ENCODE assay signal across 25 cellular contexts in the genomic region with DNA sequence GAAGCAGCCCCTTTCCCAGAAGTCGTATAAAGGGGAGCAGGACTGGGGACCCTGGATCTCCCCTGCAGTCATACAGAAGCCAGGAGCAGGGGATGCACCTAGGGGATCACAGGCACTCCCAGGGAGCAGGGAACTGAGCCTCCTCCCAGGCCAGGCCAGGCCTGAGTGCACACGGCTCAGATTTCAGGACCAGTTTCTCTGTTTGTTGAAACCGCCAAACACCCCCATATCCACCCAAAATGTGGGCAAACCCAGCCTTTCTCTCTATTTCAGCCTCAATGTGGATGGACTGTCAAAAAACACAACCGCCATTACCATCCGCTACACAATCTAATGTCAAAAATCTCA. TPM values are rescaled to one million over a fixed set of nuclear protein-coding genes. Genes with fewer than 3 reads are reported as not detected.
A peak's percentile ranks its signal among the peaks of the same experiment; 100 is the strongest.
DNase-seq lines count a peak whose midpoint lies in the region; ATAC-seq and TF ChIP-seq lines count a peak whose summit lies in the region.
"Had no signal": no experiment of that assay in that cellular context is flagged by ENCODE, and none has a peak within 500 bp of the region (broad histone marks: within the 10 kb centered on the region; RNA-seq: fewer than 3 reads in every experiment).

No MANE protein-coding gene starts in this region.

- ATAC-seq in GM23338: peak; percentile 53
- ATAC-seq in lower lobe of right lung: no peak
- ATAC-seq in GM21423 (IDR thresholded peaks at IDR 0.05; ENCODE audit: unreplicated experiment): no peak
- ATAC-seq: activated CD8-positive, alpha-beta T cell treated with anti-CD3 and anti-CD28 coated beads, Interleukin-2, amount 10 ng/mL, durations not matched to agents 7 days and 5 days; naive thymus-derived CD4-positive, alpha-beta T cell had no signal

- peaks cover 5% of the 10 kb centered on the region; the same call in 1 of the 2 replicates for H3K79me2 ChIP-seq in GM23338 (replicated peaks; ENCODE audit: insufficient read depth)

- H3K9me3 ChIP-seq in lower lobe of right lung (no peaks in the 10 kb centered on the region), sigmoid colon (no peaks in the 10 kb centered on the region)
- H3K9me3 ChIP-seq: MG63, SJSA1, spleen had no signal

- no peaks in the 10 kb centered on the region for H4K20me1 ChIP-seq in GM23338 (replicated peaks; ENCODE audit: insufficient read depth)

- no peaks in the 10 kb centered on the region for H3K36me3 ChIP-seq in GM23338 (ENCODE audit: insufficient read depth)
- no peaks in the 10 kb centered on the region for H3K36me3 ChIP-seq in lower lobe of right lung
- H3K36me3 ChIP-seq in sigmoid colon: no peaks in the 10 kb centered on the region
- H3K36me3 ChIP-seq: brain microvascular endothelial cell, MG63, spleen had no signal

- H2AFZ ChIP-seq in GM23338: peak overlapping the region; percentile 39; the same call in 1 of the 2 replicates

- H3K27ac ChIP-seq in GM23338 (ENCODE audit: low read depth) (peak overlapping the region; percentile 50; the same call in 1 of the 2 replicates), lower lobe of right lung (peak overlapping the region; percentile 13), sigmoid colon (peak overlapping the region; percentile 49 to 93 (median 78))
- H3K27ac ChIP-seq: brain microvascular endothelial cell, HL-60, SJSA1, spleen had no signal

- H3K4me1 Mint-ChIP-seq in GM23338: peaks cover 54% of the 10 kb centered on the region
- peaks cover 73% of the 10 kb centered on the region for H3K4me1 Mint-ChIP-seq in brain
- no peaks in the 10 kb centered on the region for H3K4me1 Mint-ChIP-seq in activated T-helper 1 cell treated with anti-CD3 and anti-CD28 coated beads, Interleukin-12 subunit alpha, Interleukin-12 subunit beta, Interleukin-2, Interleukin-4 antibody, amounts not matched to agents 30 ng/mL and 10 ng/mL and 1 ng/mL, durations not matched to agents 14 hours and 24 hours and 36 hours (ENCODE audit: low read depth)
- H3K4me1 Mint-ChIP-seq: naive thymus-derived CD4-positive, alpha-beta T cell had no signal

- 0 out of 2 replicates have a peak overlapping the region, but pooled peaks have one; percentile 15 for H3K27ac Mint-ChIP-seq in GM23338
- H3K27ac Mint-ChIP-seq in brain: peak overlapping the region; percentile 59 to 92 (median 86)
- no peak overlapping the region for H3K27ac Mint-ChIP-seq in activated T-helper 1 cell treated with anti-CD3 and anti-CD28 coated beads, Interleukin-12 subunit alpha, Interleukin-12 subunit beta, Interleukin-2, Interleukin-4 antibody, amounts not matched to agents 30 ng/mL and 10 ng/mL and 1 ng/mL, durations not matched to agents 14 hours and 24 hours and 36 hours
- H3K27ac Mint-ChIP-seq: activated CD8-positive, alpha-beta T cell treated with anti-CD3 and anti-CD28 coated beads, Interleukin-2, amount 10 ng/mL, durations not matched to agents 7 days and 5 days; activated T-cell treated with anti-CD3 and anti-CD28 coated beads, Interleukin-2, amount 50 U/mL, for 24 hours; CD14-positive monocyte; naive thymus-derived CD4-positive, alpha-beta T cell had no signal

- H3K9me2 ChIP-seq in GM23338 (ENCODE audit: insufficient read depth): no peaks in the 10 kb centered on the region

- no peak for TF ChIP-seq POLR2A in sigmoid colon (IDR thresholded peaks at IDR 0.05)

- H3K4me1 ChIP-seq in GM23338 (ENCODE audit: insufficient read depth) (peaks cover 48% of the 10 kb centered on the region), lower lobe of right lung (peaks cover 13% of the 10 kb centered on the region), sigmoid colon (peaks cover 0 to 28% (median 6%) of the 10 kb centered on the region in 4 donors)

- DNase-seq in GM23338 (ENCODE audit: low spot score) (no peak), lower lobe of right lung (no peak), sigmoid colon (no peak), COR-L47 (lab: John Stamatoyannopoulos, UW) (no peak), NCI-H446 (lab: John Stamatoyannopoulos, UW) (no peak)
- no peak for DNase-seq in activated T-helper 1 cell treated with anti-CD3 and anti-CD28 coated beads, Interleukin-12 subunit alpha, Interleukin-12 subunit beta, Interleukin-2, Interleukin-4 antibody, amounts not matched to agents 30 ng/mL and 10 ng/mL and 1 ng/mL, durations not matched to agents 14 hours and 24 hours and 36 hours (ENCODE audit: low spot score)
- DNase-seq: activated CD8-positive, alpha-beta T cell treated with anti-CD3 and anti-CD28 coated beads, Interleukin-2, amount 10 ng/mL, durations not matched to agents 7 days and 5 days; activated naive CD4-positive, alpha-beta T cell treated with anti-CD3 and anti-CD28 coated beads, Interleukin-2, amount 50 U/mL, for 16 hours; activated T-cell treated with anti-CD3 and anti-CD28 coated beads, Interleukin-2, amount 50 U/mL, for 24 hours; brain microvascular endothelial cell; dermis blood vessel endothelial cell; DMS 273 treated with DMSO at 0.1 percent for 48 hours; GF-D8; MG63; naive thymus-derived CD4-positive, alpha-beta T cell; NCI-H748 treated with DMSO at 0.1 percent for 48 hours; OCI-M1; spleen; stimulated activated CD4-positive, alpha-beta T cell treated with anti-CD3 and anti-CD28 coated beads, Interleukin-4, amount 100 ng/mL, for 4 hours had no signal

- no peak for TF ChIP-seq EP300 in sigmoid colon (IDR thresholded peaks at IDR 0.05)

- 90% methylated on average over 5 of the region's 5 CpGs for WGBS in sigmoid colon, 2 donors

- H3K4me3 Mint-ChIP-seq in GM23338: no peak overlapping the region
- H3K4me3 Mint-ChIP-seq in brain: peak overlapping the region; percentile 8 to 69 (median 66)
- no peak overlapping the region for H3K4me3 Mint-ChIP-seq in activated T-helper 1 cell treated with anti-CD3 and anti-CD28 coated beads, Interleukin-12 subunit alpha, Interleukin-12 subunit beta, Interleukin-2, Interleukin-4 antibody, amounts not matched to agents 30 ng/mL and 10 ng/mL and 1 ng/mL, durations not matched to agents 14 hours and 24 hours and 36 hours
- H3K4me3 Mint-ChIP-seq: activated CD8-positive, alpha-beta T cell treated with anti-CD3 and anti-CD28 coated beads, Interleukin-2, amount 10 ng/mL, durations not matched to agents 7 days and 5 days; activated T-cell treated with anti-CD3 and anti-CD28 coated beads, Interleukin-2, amount 50 U/mL, for 24 hours; naive thymus-derived CD4-positive, alpha-beta T cell had no signal

- TF ChIP-seq CTCF in GM23338 (conservative IDR thresholded peaks at IDR 0.05; ENCODE audit: low read depth in 2 of 2) (no peak), brain (conservative IDR thresholded peaks at IDR 0.05) (no peak), lower lobe of right lung (IDR thresholded peaks at IDR 0.05) (no peak), sigmoid colon (IDR thresholded peaks at IDR 0.05) (no peak)

- H3K36me3 Mint-ChIP-seq in GM23338 (ENCODE audit: low read depth) (peaks cover 7% of the 10 kb centered on the region), brain (peaks cover 32% of the 10 kb centered on the region)
- H3K36me3 Mint-ChIP-seq in activated T-helper 1 cell treated with anti-CD3 and anti-CD28 coated beads, Interleukin-12 subunit alpha, Interleukin-12 subunit beta, Interleukin-2, Interleukin-4 antibody, amounts not matched to agents 30 ng/mL and 10 ng/mL and 1 ng/mL, durations not matched to agents 14 hours and 24 hours and 36 hours (ENCODE audit: low read depth): no peaks in the 10 kb centered on the region
- H3K36me3 Mint-ChIP-seq: CD14-positive monocyte; naive thymus-derived CD4-positive, alpha-beta T cell had no signal

- H3K4me2 ChIP-seq in GM23338: peak overlapping the region; percentile 64

- peaks cover 8% of the 10 kb centered on the region; the same call in 1 of the 2 replicates for H3F3A ChIP-seq in GM23338 (replicated peaks; ENCODE audit: low read depth)

- H3K27me3 Mint-ChIP-seq in GM23338 (ENCODE audit: insufficient read depth, low read depth, poor library complexity) (peaks cover 14% of the 10 kb centered on the region), brain (no peaks in the 10 kb centered on the region)
- H3K27me3 Mint-ChIP-seq in activated T-helper 1 cell treated with anti-CD3 and anti-CD28 coated beads, Interleukin-12 subunit alpha, Interleukin-12 subunit beta, Interleukin-2, Interleukin-4 antibody, amounts not matched to agents 30 ng/mL and 10 ng/mL and 1 ng/mL, durations not matched to agents 14 hours and 24 hours and 36 hours (ENCODE audit: insufficient read depth): peaks cover 7% of the 10 kb centered on the region

- intact Hi-C loops in lower lobe of right lung (cut with DNase I): no loop called here
- intact Hi-C loops in sigmoid colon (cut with DNase I): no loop called here
- intact Hi-C loops in activated T-helper 1 cell treated with anti-CD3 and anti-CD28 coated beads, Interleukin-12 subunit alpha, Interleukin-12 subunit beta, Interleukin-2, Interleukin-4 antibody, amounts not matched to agents 30 ng/mL and 10 ng/mL and 1 ng/mL, durations not matched to agents 14 hours and 24 hours and 36 hours (cut with micrococcal nuclease): no loop called here

- H3K9me3 Mint-ChIP-seq in GM23338: peaks cover 12% of the 10 kb centered on the region
- peaks cover 0 to 14% (median 0%) of the 10 kb centered on the region in 5 experiments for H3K9me3 Mint-ChIP-seq in brain
- H3K9me3 Mint-ChIP-seq in activated T-helper 1 cell treated with anti-CD3 and anti-CD28 coated beads, Interleukin-12 subunit alpha, Interleukin-12 subunit beta, Interleukin-2, Interleukin-4 antibody, amounts not matched to agents 30 ng/mL and 10 ng/mL and 1 ng/mL, durations not matched to agents 14 hours and 24 hours and 36 hours: no peaks in the 10 kb centered on the region
- H3K9me3 Mint-ChIP-seq: activated T-cell treated with anti-CD3 and anti-CD28 coated beads, Interleukin-2, amount 50 U/mL, for 24 hours; CD14-positive monocyte; naive thymus-derived CD4-positive, alpha-beta T cell had no signal

- H3K27me3 ChIP-seq in GM23338 (ENCODE audit: insufficient read depth) (peaks cover 9% of the 10 kb centered on the region; the same call in 1 of the 2 replicates), lower lobe of right lung (ENCODE audit: low read depth) (no peaks in the 10 kb centered on the region), sigmoid colon (no peaks in the 10 kb centered on the region)
- H3K27me3 ChIP-seq: brain microvascular endothelial cell, MG63, SJSA1 had no signal

- no peak overlapping the region for H3K4me3 ChIP-seq in GM23338
- no peak overlapping the region for H3K4me3 ChIP-seq in lower lobe of right lung
- H3K4me3 ChIP-seq in sigmoid colon: no peak overlapping the region
- H3K4me3 ChIP-seq: lung, MG63, SJSA1, spleen had no signal

RNA-seq across cellular contexts. Expression of gene MN1, which starts 17.5 kb away (rescaled TPM):
- 6.8 and 7.2 TPM in 2 replicates for total RNA-seq in GM23338 (2014; rRNA removed; shearing (Covaris generic))
- polyA plus RNA-seq in GM23338 (2016; fragmentation: Nextera tagmentation; extraction: Ambion mirVana): 1.0 and 1.5 TPM in 2 replicates
- polyA plus RNA-seq in brain (ENCODE audit: insufficient read depth, low read depth, low replicate concordance): 1.7 TPM
- 6.5 TPM for total RNA-seq in lower lobe of right lung
- total RNA-seq in sigmoid colon: 10 to 100 TPM in 1 of 4 donors, 1 to 10 TPM in 3; 6.4 to 21.3 (median 7.5) TPM
- 1 to 10 TPM in 1 of 3 donors, under 1 TPM in 2; under 0.01 to 1.2 (median 0.85) TPM for polyA plus RNA-seq in sigmoid colon
- total RNA-seq in activated T-helper 1 cell treated with anti-CD3 and anti-CD28 coated beads, Interleukin-12 subunit alpha, Interleukin-12 subunit beta, Interleukin-2, Interleukin-4 antibody, amounts not matched to agents 30 ng/mL and 10 ng/mL and 1 ng/mL, durations not matched to agents 14 hours and 24 hours and 36 hours: 0.07 and 0.08 TPM in 2 replicates
- polyA plus RNA-seq: naive thymus-derived CD4-positive, alpha-beta T cell had no signal

Comparison
In these comparisons a context has a peak if more than half of its experiments do, and no peak if none do; other contexts are left out.
1. H3K27ac ChIP-seq: peak in every context shown above with its lines; median percentile 78 in sigmoid colon; 50 in GM23338; 13 in lower lobe of right lung.
2. H3K4me3 Mint-ChIP-seq: peak in brain (5 of 5); none in GM23338 (single experiment) and activated T-helper 1 cell treated with anti-CD3 and anti-CD28 coated beads, Interleukin-12 subunit alpha, Interleukin-12 subunit beta, Interleukin-2, Interleukin-4 antibody, amounts not matched to agents 30 ng/mL and 10 ng/mL and 1 ng/mL, durations not matched to agents 14 hours and 24 hours and 36 hours (single experiment).